In genomic region chr3:144058713-144059112, GRCh38 we compare ENCODE assay signal across 23 cellular contexts.
"Had no signal": no experiment of that assay in that cellular context is flagged by ENCODE, and none has a peak within 500 bp of the region (broad histone marks: within the 10 kb centered on the region; RNA-seq: fewer than 3 reads in every experiment).

No MANE protein-coding gene starts in this region.

- H3K9me3 Mint-ChIP-seq: activated B cell treated with CpG ODN at 0.5 μM for 24 hours; activated CD4-positive, alpha-beta T cell treated with anti-CD3 and anti-CD28 coated beads, Interleukin-2, amount 10 ng/mL, durations not matched to agents 24 days and 14 days; activated naive CD4-positive, alpha-beta T cell treated with anti-CD3 and anti-CD28 coated beads, Interleukin-2, amount 50 U/mL, for 24 hours; dendritic cell treated with granulocyte-macrophage colony-stimulating factor and Interleukin-4, amounts not matched to agents 40 ng/mL and 50 ng/mL, for 4 days; nephron; stimulated activated naive B cell treated with anti-CD40 and anti-IgM and Interleukin-4, amounts not matched to agents 10 μg/mL and 1 μg/mL and 100 μg/mL, for 72 hours had no signal

- ATAC-seq: gastroesophageal sphincter; heart left ventricle; left lobe of liver; stimulated activated naive B cell treated with anti-CD40 and anti-IgM and Interleukin-4, amounts not matched to agents 10 μg/mL and 1 μg/mL and 100 μg/mL, for 72 hours had no signal

- H3K4me3 Mint-ChIP-seq: activated B cell treated with CpG ODN at 0.5 μM for 24 hours; activated CD4-positive, alpha-beta T cell treated with anti-CD3 and anti-CD28 coated beads, Interleukin-2, amount 10 ng/mL, durations not matched to agents 24 days and 14 days; activated naive CD4-positive, alpha-beta T cell treated with anti-CD3 and anti-CD28 coated beads, Interleukin-2, amount 50 U/mL, for 24 hours; dendritic cell treated with granulocyte-macrophage colony-stimulating factor and Interleukin-4, amounts not matched to agents 40 ng/mL and 50 ng/mL, for 4 days; nephron; stimulated activated naive B cell treated with anti-CD40 and anti-IgM and Interleukin-4, amounts not matched to agents 10 μg/mL and 1 μg/mL and 100 μg/mL, for 72 hours had no signal

- H3K27ac Mint-ChIP-seq: activated B cell treated with CpG ODN at 0.5 μM for 24 hours; activated CD4-positive, alpha-beta T cell treated with anti-CD3 and anti-CD28 coated beads, Interleukin-2, amount 10 ng/mL, durations not matched to agents 24 days and 14 days; activated naive CD4-positive, alpha-beta T cell treated with anti-CD3 and anti-CD28 coated beads, Interleukin-2, amount 50 U/mL, for 24 hours; dendritic cell treated with granulocyte-macrophage colony-stimulating factor and Interleukin-4, amounts not matched to agents 40 ng/mL and 50 ng/mL, for 4 days; nephron; stimulated activated naive B cell treated with anti-CD40 and anti-IgM and Interleukin-4, amounts not matched to agents 10 μg/mL and 1 μg/mL and 100 μg/mL, for 72 hours had no signal

- H3K27ac ChIP-seq: adrenal gland, esophagus muscularis mucosa, gastroesophageal sphincter, heart left ventricle, thoracic aorta, upper lobe of left lung had no signal

- H3K27me3 Mint-ChIP-seq: activated B cell treated with CpG ODN at 0.5 μM for 24 hours; activated CD4-positive, alpha-beta T cell treated with anti-CD3 and anti-CD28 coated beads, Interleukin-2, amount 10 ng/mL, durations not matched to agents 24 days and 14 days; activated naive CD4-positive, alpha-beta T cell treated with anti-CD3 and anti-CD28 coated beads, Interleukin-2, amount 50 U/mL, for 24 hours; dendritic cell treated with granulocyte-macrophage colony-stimulating factor and Interleukin-4, amounts not matched to agents 40 ng/mL and 50 ng/mL, for 4 days; stimulated activated naive B cell treated with anti-CD40 and anti-IgM and Interleukin-4, amounts not matched to agents 10 μg/mL and 1 μg/mL and 100 μg/mL, for 72 hours had no signal

- DNase-seq: activated B cell treated with CpG ODN at 0.5 μM for 24 hours; activated CD4-positive, alpha-beta T cell treated with anti-CD3 and anti-CD28 coated beads, Interleukin-2, amount 10 ng/mL, durations not matched to agents 24 days and 14 days; activated CD8-positive, alpha-beta memory T cell treated with anti-CD3 and anti-CD28 coated beads for 24 hours; activated CD8-positive, alpha-beta memory T cell treated with anti-CD3 and anti-CD28 coated beads, Interleukin-2, amount 50 U/mL, for 48 hours; activated gamma-delta T cell; activated T-cell treated with anti-CD3 and anti-CD28 coated beads, Interleukin-2, amount 50 U/mL, for 48 hours; adrenal gland; cerebellar nuclear complex; effector CD8-positive, alpha-beta T cell; heart left ventricle; kidney; midbrain; retina; stimulated activated naive B cell treated with anti-CD40 and anti-IgM and Interleukin-4, amounts not matched to agents 10 μg/mL and 1 μg/mL and 100 μg/mL, for 72 hours; upper lobe of left lung had no signal

- H3K4me3 ChIP-seq: adrenal gland, esophagus muscularis mucosa, gastroesophageal sphincter, heart left ventricle, lung, thoracic aorta, upper lobe of left lung had no signal

- H3K4me1 Mint-ChIP-seq: activated B cell treated with CpG ODN at 0.5 μM for 24 hours; activated CD4-positive, alpha-beta T cell treated with anti-CD3 and anti-CD28 coated beads, Interleukin-2, amount 10 ng/mL, durations not matched to agents 24 days and 14 days; activated naive CD4-positive, alpha-beta T cell treated with anti-CD3 and anti-CD28 coated beads, Interleukin-2, amount 50 U/mL, for 24 hours; nephron; stimulated activated naive B cell treated with anti-CD40 and anti-IgM and Interleukin-4, amounts not matched to agents 10 μg/mL and 1 μg/mL and 100 μg/mL, for 72 hours had no signal

- H3K36me3 Mint-ChIP-seq: activated naive CD4-positive, alpha-beta T cell treated with anti-CD3 and anti-CD28 coated beads, Interleukin-2, amount 50 U/mL, for 24 hours; stimulated activated naive B cell treated with anti-CD40 and anti-IgM and Interleukin-4, amounts not matched to agents 10 μg/mL and 1 μg/mL and 100 μg/mL, for 72 hours had no signal
